ENCODE assay signal across 8 cellular contexts in the genomic region with DNA sequence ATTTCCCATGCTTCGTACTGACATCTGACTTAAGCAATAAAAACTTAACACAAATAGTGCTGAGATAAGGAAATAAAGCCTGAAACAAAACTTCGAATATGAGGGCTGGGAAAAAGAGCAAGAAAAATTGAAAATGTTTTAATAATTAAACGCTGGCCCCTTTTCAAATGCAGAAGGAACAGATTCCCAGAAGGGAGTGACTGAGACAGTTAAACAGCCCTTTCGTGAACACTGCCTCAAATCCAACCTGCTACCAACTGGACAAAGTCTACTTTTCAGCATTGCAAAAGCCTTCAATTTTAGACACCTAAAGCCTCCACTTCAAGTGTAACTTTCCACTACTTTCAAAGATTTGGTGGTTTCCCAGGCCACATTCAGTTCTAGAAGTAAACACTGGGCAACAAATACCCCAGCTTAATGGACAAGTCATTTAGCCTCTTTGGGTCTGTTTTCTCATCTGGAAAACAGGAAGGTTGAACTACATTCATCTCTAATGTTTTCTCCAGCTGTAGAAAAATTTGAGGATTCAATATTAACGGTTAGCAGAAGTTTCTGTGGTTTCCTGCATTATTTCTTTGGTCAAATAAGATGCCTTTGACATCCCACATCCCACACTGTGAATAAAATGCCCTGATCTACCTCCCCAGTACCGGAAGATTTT. TPM values are rescaled to one million over a fixed set of nuclear protein-coding genes. Genes with fewer than 3 reads are reported as not detected.
A peak's percentile ranks its signal among the peaks of the same experiment; 100 is the strongest.
DNase-seq lines count a peak whose midpoint lies in the region; FAIRE-seq and TF ChIP-seq lines count a peak whose summit lies in the region.

No MANE protein-coding gene starts in this region.

- H3K36me3 Mint-ChIP-seq in chondrocyte (ENCODE audit: low read depth) (peaks cover 5% of the 10 kb centered on the region), progenitor cell of endocrine pancreas (ENCODE audit: insufficient read depth) (peaks cover 3% of the 10 kb centered on the region), glutamatergic neuron (ENCODE audit: unreplicated experiment) (no peaks in the 10 kb centered on the region)

- H3K4me1 ChIP-seq in ovary (ENCODE audit: insufficient read depth) = no peaks in the 10 kb centered on the region

- intact Hi-C loops in ovary (cut with DNase I) = no loop called here

- in situ Hi-C loops in KBM-7 (cut with MboI; ENCODE audit: low pct_unique_long_range_greater_than_20kb, low sequenced_read_pairs) = no loop called here

- no peaks in the 10 kb centered on the region for H3K27me3 ChIP-seq in ovary

- H3K9me3 Mint-ChIP-seq in chondrocyte (ENCODE audit: low read depth) = no peaks in the 10 kb centered on the region
- H3K9me3 Mint-ChIP-seq in progenitor cell of endocrine pancreas (ENCODE audit: low read depth) = no peaks in the 10 kb centered on the region
- H3K9me3 Mint-ChIP-seq in glutamatergic neuron (ENCODE audit: unreplicated experiment) = no peaks in the 10 kb centered on the region

- TF ChIP-seq CTCF in chondrocyte (IDR thresholded peaks at IDR 0.05) (no peak), progenitor cell of endocrine pancreas (IDR thresholded peaks at IDR 0.05; ENCODE audit: unreplicated experiment) (no peak), glutamatergic neuron (IDR thresholded peaks at IDR 0.05; ENCODE audit: partially characterized antibody, unreplicated experiment) (no peak), ovary (IDR thresholded peaks at IDR 0.05) (no peak)

- no peaks in the 10 kb centered on the region for H3K27me3 Mint-ChIP-seq in chondrocyte (ENCODE audit: low read depth)
- H3K27me3 Mint-ChIP-seq in progenitor cell of endocrine pancreas = no peaks in the 10 kb centered on the region
- no peaks in the 10 kb centered on the region for H3K27me3 Mint-ChIP-seq in glutamatergic neuron (ENCODE audit: unreplicated experiment)

- DNase-seq in GM12891 (ENCODE audit: insufficient read length, low spot score) (no peak), KBM-7 (peak; percentile 50), chondrocyte (ENCODE audit: low spot score) (no peak), progenitor cell of endocrine pancreas (ENCODE audit: low spot score, unreplicated experiment) (no peak), glutamatergic neuron (no peak), ovary (no peak), OCI-M2 (lab: John Stamatoyannopoulos, UW; ENCODE audit: unreplicated experiment) (no peak)
- DNase-seq in activated CD8-positive, alpha-beta memory T cell treated with anti-CD3 and anti-CD28 coated beads, Interleukin-2, amount 50 U/mL, for 4 hours = no peak

- FAIRE-seq in GM12891 (lab: Jason Lieb, UNC) = peak; percentile 55

- WGBS in ovary, 3 donors = 23 to 28% (median 28%) methylated on average over 6 of the region's 6 CpGs

- no peak for TF ChIP-seq POLR2A in GM12891 (IDR thresholded peaks at IDR 0.05; ENCODE audit: low read depth, low read length)
- no peak for TF ChIP-seq POLR2A in ovary (IDR thresholded peaks at IDR 0.05)

- H3K4me3 ChIP-seq in ovary = no peak overlapping the region

- H3K27ac Mint-ChIP-seq in chondrocyte (ENCODE audit: unreplicated experiment) (peak overlapping the region; percentile 10), progenitor cell of endocrine pancreas (peak overlapping the region; percentile 27), glutamatergic neuron (ENCODE audit: unreplicated experiment) (no peak overlapping the region)

- no peak for TF ChIP-seq EP300 in ovary (IDR thresholded peaks at IDR 0.05)

- H3K4me3 Mint-ChIP-seq in chondrocyte (ENCODE audit: unreplicated experiment) (no peak overlapping the region), progenitor cell of endocrine pancreas (ENCODE audit: low read depth) (no peak overlapping the region), glutamatergic neuron (ENCODE audit: unreplicated experiment) (no peak overlapping the region)

- H3K9me3 ChIP-seq in ovary = no peaks in the 10 kb centered on the region

- no peaks in the 10 kb centered on the region for H3K36me3 ChIP-seq in ovary

- H3K27ac ChIP-seq in ovary = no peak overlapping the region

- H3K4me1 Mint-ChIP-seq in chondrocyte (ENCODE audit: low read depth) (peaks cover 23% of the 10 kb centered on the region), progenitor cell of endocrine pancreas (ENCODE audit: low read depth) (peaks cover 38% of the 10 kb centered on the region), glutamatergic neuron (ENCODE audit: low read depth, unreplicated experiment) (no peaks in the 10 kb centered on the region)

TF ChIP-seq in GM12891, 5 proteins besides CTCF, POLR2A, EP300 and RAD21:
- TF ChIP-seq TAF1 (IDR thresholded peaks at IDR 0.05; ENCODE audit: low read depth, low read length) = no peak
- TF ChIP-seq POLR2AphosphoS5 (IDR thresholded peaks at IDR 0.05; ENCODE audit: low read depth, low read length) = peak; percentile 12; the same call in 1 of the 2 replicates
TF ChIP-seq in GM12891: peak in this region for 1.

RNA-seq across cellular contexts. Expression of gene RFFL, which starts 11.8 kb away (rescaled TPM):
- polyA plus RNA-seq in GM12891 (2012; ENCODE audit: low read depth, missing spikeins) = 18.7 TPM
- total RNA-seq in chondrocyte = 11.1 to 16.5 TPM (median 14.0 TPM) in 3 replicates
- total RNA-seq in progenitor cell of endocrine pancreas = 34.0 and 35.2 TPM in 2 replicates
- total RNA-seq in glutamatergic neuron (ENCODE audit: unreplicated experiment) = 16.5 TPM
- 10 to 100 TPM; 10.4 to 23.9 (median 18.8) TPM for total RNA-seq in ovary
- polyA plus RNA-seq in ovary = 1 to 10 TPM; 6.3 to 9.8 TPM
